Comparison of ENCODE assay signal across 13 cellular contexts in the genomic region with DNA sequence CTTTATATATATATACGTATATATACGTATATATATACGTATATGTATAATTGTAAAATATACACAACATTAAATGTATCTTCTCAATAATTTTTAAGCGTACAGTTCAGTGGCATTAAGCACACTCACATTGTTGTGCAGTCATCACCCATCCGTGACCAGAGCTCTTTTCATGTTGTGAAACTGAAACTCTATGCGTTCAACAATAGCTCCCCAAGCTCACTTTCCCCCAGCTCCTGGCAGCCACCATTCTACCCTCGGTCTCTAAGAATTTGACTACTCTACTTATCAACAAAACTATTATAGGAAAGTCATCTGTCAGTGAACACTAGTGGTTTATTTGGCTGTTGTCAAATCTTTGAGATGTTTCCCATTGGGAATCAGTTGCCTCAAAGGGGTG.
DNase-seq lines count a peak whose midpoint lies in the region; ATAC-seq, FAIRE-seq and TF ChIP-seq lines count a peak whose summit lies in the region.
"Had no signal": no experiment of that assay in that cellular context is flagged by ENCODE, and none has a peak within 500 bp of the region (broad histone marks: within the 10 kb centered on the region; RNA-seq: fewer than 3 reads in every experiment).

No MANE protein-coding gene starts in this region.

- no peaks in the 10 kb centered on the region for H3K9me3 ChIP-seq in pancreas
- H3K9me3 ChIP-seq in breast epithelium: no peaks in the 10 kb centered on the region
- no peaks in the 10 kb centered on the region for H3K9me3 ChIP-seq in ascending aorta

- WGBS in pancreas, 2 donors: 61 to 74% methylated on average over 7 of the region's 7 CpGs

- H3K4me3 Mint-ChIP-seq in activated naive CD4-positive, alpha-beta T cell treated with anti-CD3 and anti-CD28 coated beads, Interleukin-2, amount 10 ng/mL, durations not matched to agents 7 days and 5 days: no peak overlapping the region
- H3K4me3 Mint-ChIP-seq: activated CD8-positive, alpha-beta T cell treated with anti-CD3 and anti-CD28 coated beads for 36 hours; activated naive CD4-positive, alpha-beta T cell treated with anti-CD3 and anti-CD28 coated beads, Interleukin-2, amount 50 U/mL, for 24 hours had no signal

- no peaks in the 10 kb centered on the region for H3K4me1 ChIP-seq in pancreas
- no peaks in the 10 kb centered on the region for H3K4me1 ChIP-seq in breast epithelium
- no peaks in the 10 kb centered on the region for H3K4me1 ChIP-seq in ascending aorta

- DNase-seq in pancreas (no peak), breast epithelium (ENCODE audit: low spot score in 2 of 2) (no peak), ascending aorta (ENCODE audit: low spot score in 2 of 2) (no peak)
- no peak for DNase-seq in activated naive CD4-positive, alpha-beta T cell treated with anti-CD3 and anti-CD28 coated beads, Interleukin-2, amount 10 ng/mL, durations not matched to agents 7 days and 5 days
- DNase-seq: activated CD8-positive, alpha-beta T cell treated with anti-CD3 and anti-CD28 coated beads for 36 hours; Kasumi-1; NCI-H524; stimulated activated CD8-positive, alpha-beta memory T cell treated with anti-CD3 and anti-CD28 coated beads, Interleukin-4, amount 100 ng/mL, for 48 hours had no signal

- FAIRE-seq in pancreas (lab: Jason Lieb, UNC): no peak

- H3K4me3 ChIP-seq in pancreas (no peak overlapping the region), breast epithelium (no peak overlapping the region), ascending aorta (no peak overlapping the region)

- H3K27me3 Mint-ChIP-seq in activated naive CD4-positive, alpha-beta T cell treated with anti-CD3 and anti-CD28 coated beads, Interleukin-2, amount 10 ng/mL, durations not matched to agents 7 days and 5 days: no peaks in the 10 kb centered on the region
- H3K27me3 Mint-ChIP-seq: activated CD8-positive, alpha-beta T cell treated with anti-CD3 and anti-CD28 coated beads for 36 hours; activated naive CD4-positive, alpha-beta T cell treated with anti-CD3 and anti-CD28 coated beads, Interleukin-2, amount 50 U/mL, for 24 hours had no signal

- no peaks in the 10 kb centered on the region for H3K4me1 Mint-ChIP-seq in activated naive CD4-positive, alpha-beta T cell treated with anti-CD3 and anti-CD28 coated beads, Interleukin-2, amount 10 ng/mL, durations not matched to agents 7 days and 5 days
- H3K4me1 Mint-ChIP-seq: activated naive CD4-positive, alpha-beta T cell treated with anti-CD3 and anti-CD28 coated beads, Interleukin-2, amount 50 U/mL, for 24 hours had no signal

- H3K36me3 Mint-ChIP-seq in activated naive CD4-positive, alpha-beta T cell treated with anti-CD3 and anti-CD28 coated beads, Interleukin-2, amount 10 ng/mL, durations not matched to agents 7 days and 5 days: no peaks in the 10 kb centered on the region
- H3K36me3 Mint-ChIP-seq: activated naive CD4-positive, alpha-beta T cell treated with anti-CD3 and anti-CD28 coated beads, Interleukin-2, amount 50 U/mL, for 24 hours had no signal

- H3K27ac ChIP-seq in pancreas (no peak overlapping the region), breast epithelium (no peak overlapping the region), ascending aorta (no peak overlapping the region)

- ATAC-seq in GM18498 (IDR thresholded peaks at IDR 0.05; ENCODE audit: unreplicated experiment) (peak; percentile 92), GM19351 (IDR thresholded peaks at IDR 0.05; ENCODE audit: unreplicated experiment) (peak; percentile 98), HG02852 (IDR thresholded peaks at IDR 0.05; ENCODE audit: unreplicated experiment) (peak; percentile 97), HG03575 (IDR thresholded peaks at IDR 0.05; ENCODE audit: extremely low read depth, insufficient number of reproducible peaks, low FRiP score, unreplicated experiment) (peak; percentile 75), pancreas (no peak)
- ATAC-seq: activated CD8-positive, alpha-beta T cell treated with anti-CD3 and anti-CD28 coated beads for 36 hours had no signal

- no peak for TF ChIP-seq CTCF in pancreas (IDR thresholded peaks at IDR 0.05)
- no peak for TF ChIP-seq CTCF in breast epithelium (IDR thresholded peaks at IDR 0.05)
- TF ChIP-seq CTCF in ascending aorta (IDR thresholded peaks at IDR 0.05): no peak

- intact Hi-C loops in pancreas (cut with DNase I) (no loop called here), breast epithelium (cut with DNase I; ENCODE audit: low total_unique reads) (no loop called here), ascending aorta (cut with DNase I) (no loop called here)

- CTCF ChIA-PET in activated naive CD4-positive, alpha-beta T cell treated with anti-CD3 and anti-CD28 coated beads, Interleukin-2, amount 10 ng/mL, durations not matched to agents 7 days and 5 days (lab: Charles Lee): no interaction called here

- no peak overlapping the region for H3K27ac Mint-ChIP-seq in activated naive CD4-positive, alpha-beta T cell treated with anti-CD3 and anti-CD28 coated beads, Interleukin-2, amount 10 ng/mL, durations not matched to agents 7 days and 5 days
- H3K27ac Mint-ChIP-seq: activated CD8-positive, alpha-beta T cell treated with anti-CD3 and anti-CD28 coated beads for 36 hours; activated naive CD4-positive, alpha-beta T cell treated with anti-CD3 and anti-CD28 coated beads, Interleukin-2, amount 50 U/mL, for 24 hours had no signal

- H3K27me3 ChIP-seq in pancreas: no peaks in the 10 kb centered on the region
- H3K27me3 ChIP-seq in breast epithelium: no peaks in the 10 kb centered on the region
- H3K27me3 ChIP-seq in ascending aorta: no peaks in the 10 kb centered on the region

- H3K9me3 Mint-ChIP-seq in activated naive CD4-positive, alpha-beta T cell treated with anti-CD3 and anti-CD28 coated beads, Interleukin-2, amount 10 ng/mL, durations not matched to agents 7 days and 5 days: peaks cover 2% of the 10 kb centered on the region
- H3K9me3 Mint-ChIP-seq: activated naive CD4-positive, alpha-beta T cell treated with anti-CD3 and anti-CD28 coated beads, Interleukin-2, amount 50 U/mL, for 24 hours had no signal

- TF ChIP-seq POLR2A in breast epithelium (IDR thresholded peaks at IDR 0.05): no peak

- H3K36me3 ChIP-seq in pancreas (no peaks in the 10 kb centered on the region), breast epithelium (no peaks in the 10 kb centered on the region), ascending aorta (no peaks in the 10 kb centered on the region)

Comparison
In these comparisons a context has a peak if more than half of its experiments do, and no peak if none do; other contexts are left out.
1. ATAC-seq: peak in GM18498 (single experiment), GM19351 (single experiment), HG02852 (single experiment) and HG03575 (single experiment); none in pancreas (0 of 4).